In genomic region chr5:151024440-151024839, GRCh38 we compare ENCODE assay signal across 14 cellular contexts. TPM values are rescaled to one million over a fixed set of nuclear protein-coding genes. Genes with fewer than 3 reads are reported as not detected.
A peak's percentile ranks its signal among the peaks of the same experiment; 100 is the strongest.
DNase-seq lines count a peak whose midpoint lies in the region; ATAC-seq and TF ChIP-seq lines count a peak whose summit lies in the region.
"Had no signal": no experiment of that assay in that cellular context is flagged by ENCODE, and none has a peak within 500 bp of the region (broad histone marks: within the 10 kb centered on the region; RNA-seq: fewer than 3 reads in every experiment).

No MANE protein-coding gene starts in this region.

- H3K79me2 ChIP-seq in parathyroid adenoma = no peaks in the 10 kb centered on the region

- TF ChIP-seq POLR2A in heart left ventricle (IDR thresholded peaks at IDR 0.05) (no peak), uterus (IDR thresholded peaks at IDR 0.05) (no peak)

- peaks cover 9 to 43% (median 23%) of the 10 kb centered on the region in 4 donors for H3K4me1 Mint-ChIP-seq in CD4-positive, alpha-beta memory T cell

- TF ChIP-seq CTCF in heart left ventricle (IDR thresholded peaks at IDR 0.05) (no peak), parathyroid adenoma (IDR thresholded peaks at IDR 0.05) (no peak), uterus (IDR thresholded peaks at IDR 0.05) (no peak)

- no peak for ATAC-seq in heart left ventricle
- no peak for ATAC-seq in Right ventricle myocardium inferior
- ATAC-seq in GM18861 (IDR thresholded peaks at IDR 0.05; ENCODE audit: unreplicated experiment) = no peak
- ATAC-seq: A549, WTC11 had no signal

- H2AFZ ChIP-seq in parathyroid adenoma = no peak overlapping the region

- H3K27ac Mint-ChIP-seq in CD4-positive, alpha-beta memory T cell = peak overlapping the region in 3 of 7 donors; percentile 5 to 80 (median 6)
- H3K27ac Mint-ChIP-seq: WTC11 had no signal

- POLR2A ChIA-PET in CD4-positive, alpha-beta memory T cell (lab: Charles Lee; ENCODE audit: partially characterized antibody) = no interaction called here

- H3K27me3 ChIP-seq in heart left ventricle = no peaks in the 10 kb centered on the region
- no peaks in the 10 kb centered on the region for H3K27me3 ChIP-seq in parathyroid adenoma (ENCODE audit: control insufficient read depth, insufficient read depth, low read length)
- no peaks in the 10 kb centered on the region for H3K27me3 ChIP-seq in uterus
- no peaks in the 10 kb centered on the region for H3K27me3 ChIP-seq in CD4-positive, alpha-beta memory T cell (ENCODE audit: insufficient read depth, low read length)

- peaks cover 0 to 2% (median 0%) of the 10 kb centered on the region in 8 donors for H3K9me3 Mint-ChIP-seq in CD4-positive, alpha-beta memory T cell
- H3K9me3 Mint-ChIP-seq: WTC11 had no signal

- H3K4me1 ChIP-seq in heart left ventricle = peaks cover 14 to 95% (median 79%) of the 10 kb centered on the region in 12 donors
- peaks cover 14% of the 10 kb centered on the region for H3K4me1 ChIP-seq in parathyroid adenoma
- no peaks in the 10 kb centered on the region for H3K4me1 ChIP-seq in uterus
- peaks cover 13% of the 10 kb centered on the region for H3K4me1 ChIP-seq in CD4-positive, alpha-beta memory T cell (ENCODE audit: insufficient read depth, low read length)
- H3K4me1 ChIP-seq: A549 had no signal

- DNase-seq in heart left ventricle (no peak), Right ventricle myocardium inferior (ENCODE audit: missing footprints) (no peak), epithelial cell of prostate (ENCODE audit: low read depth, low spot score) (no peak), uterus (no peak), D341Med (ENCODE audit: low spot score) (no peak)
- DNase-seq in CD4-positive, alpha-beta memory T cell = no peak
- DNase-seq: activated CD8-positive, alpha-beta memory T cell treated with anti-CD3 and anti-CD28 coated beads, Interleukin-2, amount 50 U/mL, for 4 hours; GDM1; GOT3; stimulated activated CD4-positive, alpha-beta T cell treated with anti-CD3 and anti-CD28 coated beads, Interleukin-4, amount 100 ng/mL, for 1 hour had no signal

- H3K4me3 ChIP-seq in heart left ventricle = peak overlapping the region in 2 of 12 donors; percentile 85 to 96
- no peak overlapping the region for H3K4me3 ChIP-seq in parathyroid adenoma (ENCODE audit: low read depth, low read length)
- no peak overlapping the region for H3K4me3 ChIP-seq in uterus
- no peak overlapping the region for H3K4me3 ChIP-seq in CD4-positive, alpha-beta memory T cell (ENCODE audit: low read length in 2 of 2)
- H3K4me3 ChIP-seq: A549 had no signal

- no peak overlapping the region for H3K9ac ChIP-seq in parathyroid adenoma

- H3K27ac ChIP-seq in heart left ventricle (peak overlapping the region; percentile 82 to 98 (median 93)), epithelial cell of prostate (peak overlapping the region; percentile 95), parathyroid adenoma (peak overlapping the region; percentile 24), uterus (peak overlapping the region; percentile 81 to 91)
- no peak overlapping the region for H3K27ac ChIP-seq in CD4-positive, alpha-beta memory T cell (ENCODE audit: low read depth, low read length)
- H3K27ac ChIP-seq: A549 had no signal

- H3K36me3 ChIP-seq in heart left ventricle (peaks cover 0 to 49% (median 39%) of the 10 kb centered on the region in 9 donors), parathyroid adenoma (ENCODE audit: control insufficient read depth, insufficient read depth, low read length) (no peaks in the 10 kb centered on the region), uterus (no peaks in the 10 kb centered on the region)
- H3K36me3 ChIP-seq in CD4-positive, alpha-beta memory T cell (ENCODE audit: insufficient read depth, low read length) = peaks cover 8% of the 10 kb centered on the region

- no peaks in the 10 kb centered on the region for H3K9me3 ChIP-seq in heart left ventricle
- no peaks in the 10 kb centered on the region for H3K9me3 ChIP-seq in parathyroid adenoma (ENCODE audit: control insufficient read depth, low read length)
- H3K9me3 ChIP-seq in uterus = no peaks in the 10 kb centered on the region
- no peaks in the 10 kb centered on the region for H3K9me3 ChIP-seq in CD4-positive, alpha-beta memory T cell (ENCODE audit: control insufficient read depth in 1 of 2, low read length in 2 of 2)
- H3K9me3 ChIP-seq: A549 had no signal

- CTCF ChIA-PET in CD4-positive, alpha-beta memory T cell (lab: Charles Lee; ENCODE audit: partially characterized antibody) = interaction anchor here (1.2 kb wide), 1 partner anchor 24 kb away, joined by 5 read pairs; no protein-coding TSS in a partner anchor

- intact Hi-C loops in heart left ventricle (cut with DNase I) (no loop called here), Right ventricle myocardium inferior (cut with DNase I) (no loop called here), uterus (cut with DNase I; ENCODE audit: low total_unique reads) (no loop called here)
- intact Hi-C loops in CD4-positive, alpha-beta memory T cell (cut with micrococcal nuclease) = no loop called here

- H3K27me3 Mint-ChIP-seq in CD4-positive, alpha-beta memory T cell = no peaks in the 10 kb centered on the region

- H3K4me3 Mint-ChIP-seq in CD4-positive, alpha-beta memory T cell = no peak overlapping the region
- H3K4me3 Mint-ChIP-seq: WTC11 had no signal

- H3K36me3 Mint-ChIP-seq in CD4-positive, alpha-beta memory T cell = peaks cover 25 to 33% of the 10 kb centered on the region in 2 donors

- WGBS in heart left ventricle, 4 donors = 59 to 86% (median 75%) methylated on average over 2 to 3 of the region's 3 CpGs

- no peak overlapping the region for H3K4me2 ChIP-seq in parathyroid adenoma (ENCODE audit: low read length)
- H3K4me2 ChIP-seq: A549 had no signal

RNA-seq across cellular contexts. Expression of gene GPX3, which starts 4.0 kb away (rescaled TPM):
- total RNA-seq in heart left ventricle (1,000 to 10,000 TPM in 2 of 9 donors, 100 to 1,000 TPM in 7; 416 to 1,563 (median 738) TPM), Right ventricle myocardium inferior (627 TPM), uterus (1,000 to 10,000 TPM in 1 of 4 donors, 100 to 1,000 TPM in 2, 1 to 10 TPM in 1; 5.7 to 1,241 (median 263) TPM)
- 1,000 to 10,000 TPM in 1 of 2 donors, 100 to 1,000 TPM in 1; 819 to 1,415 TPM for polyA plus RNA-seq in heart left ventricle
- total RNA-seq in CD4-positive, alpha-beta memory T cell = not detected
- polyA plus RNA-seq in CD4-positive, alpha-beta memory T cell = 1 to 10 TPM in 1 of 2 donors, not detected in 1; 1.5 TPM

RNA-seq across cellular contexts. Expression of gene TNIP1, which starts 56.4 kb away (rescaled TPM):
- total RNA-seq in heart left ventricle (100 to 1,000 TPM in 8 of 9 donors, 10 to 100 TPM in 1; 86.0 to 180 (median 122) TPM), Right ventricle myocardium inferior (114 TPM), uterus (10 to 100 TPM; 35.6 to 70.8 (median 50.7) TPM)
- 10 to 100 TPM; 97.1 to 97.6 TPM for polyA plus RNA-seq in heart left ventricle
- total RNA-seq in CD4-positive, alpha-beta memory T cell = 100 to 1,000 TPM; 227 to 233 TPM
- polyA plus RNA-seq in CD4-positive, alpha-beta memory T cell = 10 to 100 TPM; 31.5 to 70.2 TPM

Comparison
In these comparisons a context has a peak if more than half of its experiments do, and no peak if none do; other contexts are left out.
1. RNA of gene GPX3, which starts 4.0 kb away (total RNA-seq): 416 to 1,563 TPM in heart left ventricle, 627 TPM in Right ventricle myocardium inferior (single experiment) and 5.7 to 1,241 TPM in uterus; not detected in CD4-positive, alpha-beta memory T cell; every median in the first group is over 4 times any median in the second.